Comparison of ENCODE assay signal across 17 cellular contexts in the genomic region with DNA sequence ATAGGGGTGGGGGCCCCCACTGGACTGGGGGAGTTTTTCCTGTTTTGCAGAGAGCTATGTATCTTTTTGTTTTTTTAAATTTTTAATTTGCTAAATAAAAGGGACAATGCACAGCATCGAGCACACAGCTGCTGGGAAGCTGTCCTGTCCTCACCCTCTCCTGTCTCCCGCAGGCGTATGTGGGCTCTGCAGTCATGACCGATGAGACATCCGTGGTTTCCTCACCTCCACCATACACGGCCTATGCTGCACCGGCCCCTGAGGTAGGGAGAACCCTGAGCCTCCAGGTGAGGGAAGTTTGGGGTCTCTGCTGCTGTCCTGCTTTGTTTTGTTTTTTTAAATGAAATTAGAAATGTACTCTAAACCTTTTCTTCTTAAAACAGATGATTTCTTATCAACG.
"Had no signal": no experiment of that assay in that cellular context is flagged by ENCODE, and none has a peak within 500 bp of the region (broad histone marks: within the 10 kb centered on the region; RNA-seq: fewer than 3 reads in every experiment).

No MANE protein-coding gene starts in this region.

- H3K27ac Mint-ChIP-seq: activated CD4-positive, alpha-beta T cell treated with anti-CD3 and anti-CD28 coated beads, Interleukin-2, amount 10 ng/mL, durations not matched to agents 7 days and 5 days; activated naive CD8-positive, alpha-beta T cell treated with anti-CD3 and anti-CD28 coated beads, Interleukin-2, amount 10 ng/mL, durations not matched to agents 7 days and 5 days; nephron; stimulated activated naive CD8-positive, alpha-beta T cell treated with anti-CD3 and anti-CD28 coated beads, Interleukin-15, Interleukin-2, amounts not matched to agents 100 ng/mL and 50 ng/mL, for 24 hours; T-cell had no signal

- H3K9me3 ChIP-seq: body of pancreas, colonic mucosa, gastroesophageal sphincter, upper lobe of right lung had no signal

- DNase-seq: activated CD4-positive, alpha-beta T cell treated with anti-CD3 and anti-CD28 coated beads, Interleukin-2, amount 10 ng/mL, durations not matched to agents 7 days and 5 days; activated gamma-delta T cell treated with Interleukin-2 at 50 U/mL for 16 hours; activated naive CD8-positive, alpha-beta T cell treated with anti-CD3 and anti-CD28 coated beads, Interleukin-2, amount 10 ng/mL, durations not matched to agents 7 days and 5 days; body of pancreas; colonic mucosa; occipital lobe; stimulated activated CD4-positive, alpha-beta T cell treated with anti-CD3 and anti-CD28 coated beads, Interleukin-12 subunit alpha, Interleukin-12 subunit beta, amount 100 ng/mL, for 4 hours; stimulated activated CD4-positive, alpha-beta T cell treated with anti-CD3 and anti-CD28 coated beads, Interleukin-1b, Interleukin-23, amount 100 ng/mL, for 48 hours; stimulated activated CD8-positive, alpha-beta memory T cell treated with anti-CD3 and anti-CD28 coated beads, Interleukin-4, amount 100 ng/mL, for 48 hours; T-cell; T-helper 9 cell; upper lobe of right lung had no signal

- H3K4me1 Mint-ChIP-seq: activated CD4-positive, alpha-beta T cell treated with anti-CD3 and anti-CD28 coated beads, Interleukin-2, amount 10 ng/mL, durations not matched to agents 7 days and 5 days; nephron had no signal

- H3K9me3 Mint-ChIP-seq: activated CD4-positive, alpha-beta T cell treated with anti-CD3 and anti-CD28 coated beads, Interleukin-2, amount 10 ng/mL, durations not matched to agents 7 days and 5 days; activated naive CD8-positive, alpha-beta T cell treated with anti-CD3 and anti-CD28 coated beads, Interleukin-2, amount 10 ng/mL, durations not matched to agents 7 days and 5 days; nephron; stimulated activated naive CD8-positive, alpha-beta T cell treated with anti-CD3 and anti-CD28 coated beads, Interleukin-15, Interleukin-2, amounts not matched to agents 100 ng/mL and 50 ng/mL, for 24 hours; T-cell had no signal

- H3K4me1 ChIP-seq: body of pancreas, colonic mucosa, gastroesophageal sphincter, upper lobe of right lung had no signal

- ATAC-seq: body of pancreas, esophagus mucosa, gastroesophageal sphincter, SK-N-SH treated with all-trans-retinoic acid at 6 μM for 48 hours, T-cell, upper lobe of right lung had no signal

- H3K27me3 Mint-ChIP-seq: activated CD4-positive, alpha-beta T cell treated with anti-CD3 and anti-CD28 coated beads, Interleukin-2, amount 10 ng/mL, durations not matched to agents 7 days and 5 days; activated naive CD8-positive, alpha-beta T cell treated with anti-CD3 and anti-CD28 coated beads, Interleukin-2, amount 10 ng/mL, durations not matched to agents 7 days and 5 days; stimulated activated naive CD8-positive, alpha-beta T cell treated with anti-CD3 and anti-CD28 coated beads, Interleukin-15, Interleukin-2, amounts not matched to agents 100 ng/mL and 50 ng/mL, for 24 hours; T-cell had no signal

- H3K36me3 ChIP-seq: colonic mucosa had no signal

- H3K4me3 ChIP-seq: body of pancreas, colonic mucosa, gastroesophageal sphincter, upper lobe of right lung had no signal

- H3K27me3 ChIP-seq: body of pancreas, colonic mucosa, gastroesophageal sphincter, upper lobe of right lung had no signal

- H3K4me3 Mint-ChIP-seq: activated CD4-positive, alpha-beta T cell treated with anti-CD3 and anti-CD28 coated beads, Interleukin-2, amount 10 ng/mL, durations not matched to agents 7 days and 5 days; activated naive CD8-positive, alpha-beta T cell treated with anti-CD3 and anti-CD28 coated beads, Interleukin-2, amount 10 ng/mL, durations not matched to agents 7 days and 5 days; nephron; stimulated activated naive CD8-positive, alpha-beta T cell treated with anti-CD3 and anti-CD28 coated beads, Interleukin-15, Interleukin-2, amounts not matched to agents 100 ng/mL and 50 ng/mL, for 24 hours; T-cell had no signal

- H3K27ac ChIP-seq: body of pancreas, colonic mucosa, gastroesophageal sphincter, upper lobe of right lung had no signal
